Comparison of ENCODE assay signal across 29 cellular contexts in genomic region chr22:22420580-22420979, GRCh38.
"Had no signal": no experiment of that assay in that cellular context is flagged by ENCODE, and none has a peak within 500 bp of the region (broad histone marks: within the 10 kb centered on the region; RNA-seq: fewer than 3 reads in every experiment).

No MANE protein-coding gene starts in this region.

- H3K4me3 ChIP-seq: colonic mucosa, coronary artery, dorsolateral prefrontal cortex, esophagus muscularis mucosa, esophagus squamous epithelium, gastrocnemius medialis, gastroesophageal sphincter, heart left ventricle, heart right ventricle had no signal

- H3K9me3 Mint-ChIP-seq: dendritic cell treated with granulocyte-macrophage colony-stimulating factor and Interleukin-4, amounts not matched to agents 40 ng/mL and 50 ng/mL, for 4 days; effector memory CD8-positive, alpha-beta T cell; endodermal cell had no signal

- DNase-seq: colonic mucosa; cortex of kidney; dermis blood vessel endothelial cell; dorsolateral prefrontal cortex; effector CD4-positive, alpha-beta T cell; effector CD8-positive, alpha-beta T cell; effector memory CD4-positive, alpha-beta T cell; effector memory CD8-positive, alpha-beta T cell; endodermal cell; erythroblast; esophagus squamous epithelium; foreskin fibroblast; foreskin keratinocyte; foreskin melanocyte; gastrocnemius medialis; glutamatergic neuron; head of caudate nucleus; heart left ventricle; heart right ventricle had no signal

- H3K27ac ChIP-seq: colonic mucosa, coronary artery, dorsolateral prefrontal cortex, epithelial cell of prostate, esophagus muscularis mucosa, esophagus squamous epithelium, foreskin keratinocyte, gastrocnemius medialis, gastroesophageal sphincter, heart left ventricle, heart right ventricle had no signal

- H3K4me1 ChIP-seq: colonic mucosa, esophagus muscularis mucosa, esophagus squamous epithelium, foreskin keratinocyte, gastrocnemius medialis, gastroesophageal sphincter, heart left ventricle, heart right ventricle had no signal

- H3K9me3 ChIP-seq: colonic mucosa, esophagus squamous epithelium, gastrocnemius medialis, gastroesophageal sphincter, heart right ventricle had no signal

- ATAC-seq: effector memory CD8-positive, alpha-beta T cell; esophagus mucosa; foreskin keratinocyte; gastrocnemius medialis; gastroesophageal sphincter; heart left ventricle; heart right ventricle had no signal

- H3K27me3 ChIP-seq: colonic mucosa had no signal

- H3K4me3 Mint-ChIP-seq: dendritic cell treated with granulocyte-macrophage colony-stimulating factor and Interleukin-4, amounts not matched to agents 40 ng/mL and 50 ng/mL, for 4 days; effector memory CD8-positive, alpha-beta T cell; endodermal cell had no signal

- H3K36me3 ChIP-seq: colonic mucosa, esophagus muscularis mucosa, esophagus squamous epithelium, gastrocnemius medialis, gastroesophageal sphincter, heart left ventricle, heart right ventricle had no signal

- FAIRE-seq: colon, endometrium, endothelial cell of umbilical vein, frontal cortex had no signal

- H3K4me1 Mint-ChIP-seq: endodermal cell had no signal

- H3K27ac Mint-ChIP-seq: dendritic cell treated with granulocyte-macrophage colony-stimulating factor and Interleukin-4, amounts not matched to agents 40 ng/mL and 50 ng/mL, for 4 days; effector memory CD8-positive, alpha-beta T cell; endodermal cell had no signal
